8 cellular contexts compared by ENCODE assay signal in genomic region chr1:202807367-202807925, GRCh38. TPM values are rescaled to one million over a fixed set of nuclear protein-coding genes. Genes with fewer than 3 reads are reported as not detected.
DNase-seq lines count a peak whose midpoint lies in the region; ATAC-seq, FAIRE-seq and TF ChIP-seq lines count a peak whose summit lies in the region.

No MANE protein-coding gene starts in this region.

- peaks cover 11 to 17% (median 14%) of the 10 kb centered on the region in 4 experiments for H3K4me1 ChIP-seq in H1 (replicated peaks in 1 of 4; ENCODE audit: control insufficient read depth in 3 of 4, insufficient read depth in 4 of 4, low read length in 3 of 4)
- peaks cover 50% of the 10 kb centered on the region for H3K4me1 ChIP-seq in mononuclear cell (ENCODE audit: insufficient read depth, low read length)

- H4K5ac ChIP-seq in H1 (ENCODE audit: insufficient read length, low read depth, low read length): peak overlapping the region; percentile 45

- peaks cover 38 to 67% of the 10 kb centered on the region in 2 experiments for H3K79me2 ChIP-seq in H1 (ENCODE audit: control insufficient read depth in 1 of 2, insufficient read depth in 2 of 2, low read length in 2 of 2)

- POLR2A ChIA-PET in CD4-positive, alpha-beta T cell (lab: Charles Lee): interaction anchor here (0.8 to 1.4 kb wide), 6 partner anchors 9 to 199 kb away, joined by 3 to 5 read pairs (median 4); partner anchors contain the start of genes KLHL12, RABIF and TMEM183A
- POLR2A ChIA-PET in activated CD4-positive, alpha-beta memory T cell treated with anti-CD3 and anti-CD28 coated beads for 36 hours (lab: Charles Lee): no interaction called here
- POLR2A ChIA-PET in H1 (lab: Charles Lee; ENCODE audit: partially characterized antibody): interaction anchor here (0.6 to 8.4 kb wide), 20 partner anchors 9 to 136 kb away, joined by 3 to 81 read pairs (median 5); partner anchors contain the start of gene RABIF

- H3K4ac ChIP-seq in H1 (replicated peaks; ENCODE audit: insufficient read length, low read depth, low read length): no peak overlapping the region

- CTCF ChIA-PET in CD4-positive, alpha-beta T cell (lab: Charles Lee): no interaction called here
- CTCF ChIA-PET in activated CD4-positive, alpha-beta memory T cell treated with anti-CD3 and anti-CD28 coated beads for 36 hours (lab: Charles Lee): no interaction called here
- CTCF ChIA-PET in H1 (lab: Charles Lee; ENCODE audit: partially characterized antibody): interaction anchor here (1.0 to 1.1 kb wide), 2 partner anchors 45 to 47 kb away, joined by 3 to 4 read pairs; no protein-coding TSS in a partner anchor

- TF ChIP-seq RAD21 in Ishikawa (IDR thresholded peaks at IDR 0.05; ENCODE audit: low read depth) (no peak), H1 (IDR thresholded peaks at IDR 0.05 in 1 of 2, conservative IDR thresholded peaks at IDR 0.05 in 1 of 2; ENCODE audit: low read depth in 2 of 2, low read length in 2 of 2) (no peak)

- H3K9me3 ChIP-seq in CD4-positive, alpha-beta T cell (ENCODE audit: control insufficient read depth, low read length): no peaks in the 10 kb centered on the region
- H3K9me3 ChIP-seq in H1 (ENCODE audit: insufficient read depth in 2 of 2, low read depth in 1 of 2, low read length in 1 of 2) (no peaks in the 10 kb centered on the region), mononuclear cell (ENCODE audit: low read depth, low read length) (no peaks in the 10 kb centered on the region)

- TF ChIP-seq POLR2A in H1 (IDR thresholded peaks at IDR 0.05; ENCODE audit: control extremely low read depth in 1 of 2, low read depth in 2 of 2, low read length in 2 of 2): peak in 1 of 2 experiments; percentile 3

- no peaks in the 10 kb centered on the region for H3K27me3 Mint-ChIP-seq in CD4-positive, alpha-beta T cell
- no peaks in the 10 kb centered on the region for H3K27me3 Mint-ChIP-seq in activated CD4-positive, alpha-beta memory T cell treated with anti-CD3 and anti-CD28 coated beads for 36 hours
- peaks cover 14% of the 10 kb centered on the region for H3K27me3 Mint-ChIP-seq in stimulated activated memory B cell treated with anti-CD40 and anti-IgM and Interleukin-4, amounts not matched to agents 10 μg/mL and 1 μg/mL and 100 μg/mL, for 72 hours

- no peak for FAIRE-seq in H1 (lab: Jason Lieb, UNC)

- no peak overlapping the region for H3K56ac ChIP-seq in H1 (replicated peaks; ENCODE audit: insufficient read length, low read depth, low read length)

- intact Hi-C loops in CD4-positive, alpha-beta T cell (cut with DNase I, micrococcal nuclease): loop anchor here in 1 of 2 experiments (10.0 kb wide), 1 partner anchor 1047 kb away; no protein-coding TSS in a partner anchor
- intact Hi-C loops in activated CD4-positive, alpha-beta memory T cell treated with anti-CD3 and anti-CD28 coated beads for 36 hours (cut with micrococcal nuclease): loop anchor here (2.0 to 5.0 kb wide), 3 partner anchors 199 to 1605 kb away; partner anchors contain the start of genes PPP1R12B, PPP1R15B and TMEM183A

- peak overlapping the region; percentile 60 to 99 for H3K4me2 ChIP-seq in H1 (ENCODE audit: insufficient read depth in 1 of 2, low read depth in 2 of 2, low read length in 2 of 2)

- peaks cover 65% of the 10 kb centered on the region for H3K4me1 Mint-ChIP-seq in CD4-positive, alpha-beta T cell (ENCODE audit: low read depth)
- peaks cover 64% of the 10 kb centered on the region for H3K4me1 Mint-ChIP-seq in activated CD4-positive, alpha-beta memory T cell treated with anti-CD3 and anti-CD28 coated beads for 36 hours (ENCODE audit: low read depth)
- H3K4me1 Mint-ChIP-seq in stimulated activated memory B cell treated with anti-CD40 and anti-IgM and Interleukin-4, amounts not matched to agents 10 μg/mL and 1 μg/mL and 100 μg/mL, for 72 hours: peaks cover 58% of the 10 kb centered on the region

- no peak overlapping the region for H2BK120ac ChIP-seq in H1 (replicated peaks; ENCODE audit: low read depth, low read length)

- H3K23ac ChIP-seq in H1 (ENCODE audit: insufficient read length): no peak overlapping the region

- no peak overlapping the region for H2AFZ ChIP-seq in H1 (ENCODE audit: low read length)

- H2BK20ac ChIP-seq in H1 (ENCODE audit: low read length): no peak overlapping the region

- no peaks in the 10 kb centered on the region for H3K27me3 ChIP-seq in CD4-positive, alpha-beta T cell (ENCODE audit: control insufficient read depth, insufficient read depth, low read length)
- H3K27me3 ChIP-seq in H1 (replicated peaks in 1 of 4; ENCODE audit: control insufficient read depth in 3 of 4, extremely low read depth in 1 of 4, insufficient read depth in 3 of 4, low read length in 3 of 4) (peaks cover 0 to 5% (median 2%) of the 10 kb centered on the region in 4 experiments; a peak in 2 of 7 replicates), mononuclear cell (ENCODE audit: insufficient read depth, low read length) (no peaks in the 10 kb centered on the region)

- DNase-seq in CD4-positive, alpha-beta T cell: peak in 9 of 10 experiments; percentile 11 to 39 (median 17)
- peak; percentile 62 for DNase-seq in activated CD4-positive, alpha-beta memory T cell treated with anti-CD3 and anti-CD28 coated beads for 36 hours
- DNase-seq in H1 (ENCODE audit: low read depth in 1 of 2, low spot score in 2 of 2): peak in 1 of 2 experiments; percentile 56

- H3K36me3 ChIP-seq in H1 (ENCODE audit: control insufficient read depth in 2 of 4, insufficient read depth in 4 of 4, low read length in 3 of 4): no peaks in the 10 kb centered on the region

- TF ChIP-seq CTCF in CD4-positive, alpha-beta T cell (IDR thresholded peaks at IDR 0.05): no peak
- no peak for TF ChIP-seq CTCF in H1 (IDR thresholded peaks at IDR 0.05; ENCODE audit: control extremely low read depth in 1 of 3, insufficient read depth in 1 of 3, low read depth in 1 of 3, low read length in 3 of 3)

- peak overlapping the region; percentile 90 for H3K4me3 Mint-ChIP-seq in CD4-positive, alpha-beta T cell
- peak overlapping the region; percentile 81 for H3K4me3 Mint-ChIP-seq in activated CD4-positive, alpha-beta memory T cell treated with anti-CD3 and anti-CD28 coated beads for 36 hours
- peak overlapping the region; percentile 81 for H3K4me3 Mint-ChIP-seq in stimulated activated memory B cell treated with anti-CD40 and anti-IgM and Interleukin-4, amounts not matched to agents 10 μg/mL and 1 μg/mL and 100 μg/mL, for 72 hours

- peaks cover 14% of the 10 kb centered on the region for H3K23me2 ChIP-seq in H1 (ENCODE audit: low read depth, low read length)

- H4K20me1 ChIP-seq in H1 (replicated peaks in 1 of 2; ENCODE audit: control insufficient read depth in 1 of 2, insufficient read depth in 2 of 2, low read length in 2 of 2): peaks cover 3 to 6% of the 10 kb centered on the region in 2 experiments

- no peak overlapping the region for H2BK12ac ChIP-seq in H1 (ENCODE audit: low read depth, low read length)

- H2BK5ac ChIP-seq in H1 (ENCODE audit: low read depth, low read length): peak overlapping the region; percentile 41; the same call in 1 of the 2 replicates

- H3K9me3 Mint-ChIP-seq in CD4-positive, alpha-beta T cell: no peaks in the 10 kb centered on the region
- H3K9me3 Mint-ChIP-seq in activated CD4-positive, alpha-beta memory T cell treated with anti-CD3 and anti-CD28 coated beads for 36 hours: no peaks in the 10 kb centered on the region
- H3K9me3 Mint-ChIP-seq in stimulated activated memory B cell treated with anti-CD40 and anti-IgM and Interleukin-4, amounts not matched to agents 10 μg/mL and 1 μg/mL and 100 μg/mL, for 72 hours: no peaks in the 10 kb centered on the region

- H3K27ac Mint-ChIP-seq in CD4-positive, alpha-beta T cell: peak overlapping the region; percentile 81
- peak overlapping the region; percentile 95 for H3K27ac Mint-ChIP-seq in activated CD4-positive, alpha-beta memory T cell treated with anti-CD3 and anti-CD28 coated beads for 36 hours
- peak overlapping the region; percentile 78 for H3K27ac Mint-ChIP-seq in stimulated activated memory B cell treated with anti-CD40 and anti-IgM and Interleukin-4, amounts not matched to agents 10 μg/mL and 1 μg/mL and 100 μg/mL, for 72 hours

- H2AK5ac ChIP-seq in H1 (ENCODE audit: low read depth, low read length): no peak overlapping the region

- peak; percentile 39 for ATAC-seq in CD4-positive, alpha-beta T cell (ENCODE audit: poor library complexity)
- ATAC-seq in stimulated activated memory B cell treated with anti-CD40 and anti-IgM and Interleukin-4, amounts not matched to agents 10 μg/mL and 1 μg/mL and 100 μg/mL, for 72 hours: peak; percentile 38
- ATAC-seq in HG03025 (IDR thresholded peaks at IDR 0.05; ENCODE audit: low FRiP score, unreplicated experiment) (no peak), GM18909 (IDR thresholded peaks at IDR 0.05; ENCODE audit: poor library complexity, unreplicated experiment) (no peak)

- WGBS in H1 (ENCODE audit: extremely low coverage in 1 of 2, insufficient coverage in 1 of 2, insufficient read length in 1 of 2, insufficient replicate concordance in 2 of 2, low coverage in 1 of 2, low lambda C conversion rate in 2 of 2, missing lambda C conversion rate in 1 of 2), 2 experiments: 2% methylated on average over 21 of the region's 52 CpGs; no CpG with 5 or more reads in 1 of the 2 experiments

- no peak overlapping the region for H2BK15ac ChIP-seq in H1 (ENCODE audit: low read length)

- peak overlapping the region; percentile 59 to 94 (median 83) for H3K9ac ChIP-seq in H1 (replicated peaks in 1 of 4; ENCODE audit: extremely low read depth in 1 of 4, low read depth in 3 of 4, low read length in 3 of 4)

- H3K79me1 ChIP-seq in H1 (ENCODE audit: low read depth, low read length): no peaks in the 10 kb centered on the region

- peak overlapping the region; percentile 90; the same call in 1 of the 2 replicates for H4K8ac ChIP-seq in H1 (ENCODE audit: extremely low read depth, insufficient read depth, low read length)

- H3K36me3 Mint-ChIP-seq in CD4-positive, alpha-beta T cell (ENCODE audit: low read depth): peaks cover 17% of the 10 kb centered on the region
- peaks cover 3% of the 10 kb centered on the region for H3K36me3 Mint-ChIP-seq in activated CD4-positive, alpha-beta memory T cell treated with anti-CD3 and anti-CD28 coated beads for 36 hours
- H3K36me3 Mint-ChIP-seq in stimulated activated memory B cell treated with anti-CD40 and anti-IgM and Interleukin-4, amounts not matched to agents 10 μg/mL and 1 μg/mL and 100 μg/mL, for 72 hours: no peaks in the 10 kb centered on the region

- peak overlapping the region; percentile 53 for H3K27ac ChIP-seq in CD4-positive, alpha-beta T cell (ENCODE audit: low read depth, low read length)
- peak overlapping the region; percentile 76; the same call in 1 of the 2 replicates for H3K27ac ChIP-seq in H1 (ENCODE audit: low read depth, low read length)

- no peak overlapping the region; the same call in 1 of the 2 replicates for H3K18ac ChIP-seq in H1 (ENCODE audit: extremely low read depth, low read length)

- no peak overlapping the region for H3K14ac ChIP-seq in H1 (ENCODE audit: insufficient read length)

- H4K91ac ChIP-seq in H1 (replicated peaks; ENCODE audit: insufficient read length, low read length): no peak overlapping the region

- TF ChIP-seq EP300 in Ishikawa (IDR thresholded peaks at IDR 0.05; ENCODE audit: borderline replicate concordance) (no peak), H1 (IDR thresholded peaks at IDR 0.05; ENCODE audit: borderline replicate concordance in 1 of 2, low read depth in 2 of 2, low read length in 2 of 2) (no peak)

- H3K4me3 ChIP-seq in H1 (ENCODE audit: extremely low read depth in 1 of 4, insufficient read depth in 2 of 4, low read depth in 3 of 4, low read length in 4 of 4) (peak overlapping the region; percentile 86 to 96 (median 89)), mononuclear cell (ENCODE audit: low read length) (peak overlapping the region; percentile 79)

RNA-seq across cellular contexts. Expression of gene KDM5B, which starts 0.8 kb away (rescaled TPM):
- 10 to 100 TPM; 74.7 to 84.7 TPM for total RNA-seq in CD4-positive, alpha-beta T cell
- 10 to 100 TPM; 38.4 to 39.4 TPM for total RNA-seq in activated CD4-positive, alpha-beta memory T cell treated with anti-CD3 and anti-CD28 coated beads for 36 hours
- 210 and 221 TPM in 2 replicates for total RNA-seq in H1 (2021; fragmentation: NEBNext Ultra II Directional; extraction: Animal tissue kit (Norgen Biotek cat#: 25700))
- polyA plus RNA-seq in H1 (2011; rRNA removed): 55.1 and 73.3 TPM in 2 replicates
- 83.3 TPM for polyA plus RNA-seq in H1 (2011; cell fraction: cytosol; rRNA removed)
- polyA plus RNA-seq in H1 (2011; cell fraction: nucleus; rRNA removed): 112 TPM
- 82.0 to 114 TPM (median 94.0 TPM) in 4 replicates for polyA plus RNA-seq in H1 (2012, experiment 1 of 2)
- polyA plus RNA-seq in H1 (2012, experiment 2 of 2): 8.3 TPM
- polyA plus RNA-seq in H1 (2013, experiment 1 of 2): 78.6 TPM
- 70.4 TPM for polyA plus RNA-seq in H1 (2013, experiment 2 of 2)
- polyA minus RNA-seq in H1 (2011; rRNA and poly(A)+ RNA removed): 315 and 337 TPM in 2 replicates
- polyA minus RNA-seq in H1 (2011; cell fraction: cytosol; rRNA and poly(A)+ RNA removed): 161 TPM
- 405 TPM for polyA minus RNA-seq in H1 (2011; cell fraction: nucleus; rRNA and poly(A)+ RNA removed)
- 84.7 TPM for total RNA-seq in mononuclear cell

RNA-seq across cellular contexts. Expression of gene PCAT6, which starts 3.3 kb away (rescaled TPM):
- 1 to 10 TPM in 1 of 2 experiments, under 1 TPM in 1; 0.91 to 1.3 TPM for total RNA-seq in CD4-positive, alpha-beta T cell
- under 1 TPM; 0.76 to 0.77 TPM for total RNA-seq in activated CD4-positive, alpha-beta memory T cell treated with anti-CD3 and anti-CD28 coated beads for 36 hours
- 4.6 and 6.4 TPM in 2 replicates for total RNA-seq in H1 (2021; fragmentation: NEBNext Ultra II Directional; extraction: Animal tissue kit (Norgen Biotek cat#: 25700))
- 14.7 and 27.5 TPM in 2 replicates for polyA plus RNA-seq in H1 (2011; rRNA removed)
- 10.7 TPM for polyA plus RNA-seq in H1 (2011; cell fraction: cytosol; rRNA removed)
- 25.7 TPM for polyA plus RNA-seq in H1 (2011; cell fraction: nucleus; rRNA removed)
- 12.1 to 14.2 TPM (median 13.3 TPM) in 4 replicates for polyA plus RNA-seq in H1 (2012, experiment 1 of 2)
- 9.0 TPM for polyA plus RNA-seq in H1 (2012, experiment 2 of 2)
- polyA plus RNA-seq in H1 (2013, experiment 1 of 2): 21.2 TPM
- 19.8 TPM for polyA plus RNA-seq in H1 (2013, experiment 2 of 2)
- polyA minus RNA-seq in H1 (2011; rRNA and poly(A)+ RNA removed): 1.5 and 3.3 TPM in 2 replicates
- polyA minus RNA-seq in H1 (2011; cell fraction: cytosol; rRNA and poly(A)+ RNA removed): 8.1 TPM
- 14.6 TPM for polyA minus RNA-seq in H1 (2011; cell fraction: nucleus; rRNA and poly(A)+ RNA removed)
- total RNA-seq in mononuclear cell: not detected

Comparison
In these comparisons a context has a peak if more than half of its experiments do, and no peak if none do; other contexts are left out.
1. ATAC-seq: peak in CD4-positive, alpha-beta T cell (single experiment) and stimulated activated memory B cell treated with anti-CD40 and anti-IgM and Interleukin-4, amounts not matched to agents 10 μg/mL and 1 μg/mL and 100 μg/mL, for 72 hours (single experiment); none in HG03025 (single experiment) and GM18909 (single experiment).
2. Peak in every context shown above with its lines, with median percentiles within 50 percentile points of each other: H3K27ac Mint-ChIP-seq and H3K4me3 Mint-ChIP-seq.